20 cellular contexts compared by ENCODE assay signal in genomic region chr22:50056214-50056972, GRCh38. TPM values are rescaled to one million over a fixed set of nuclear protein-coding genes. Genes with fewer than 3 reads are reported as not detected.
DNase-seq lines count a peak whose midpoint lies in the region; ATAC-seq and TF ChIP-seq lines count a peak whose summit lies in the region.
"Had no signal": no experiment of that assay in that cellular context is flagged by ENCODE, and none has a peak within 500 bp of the region (broad histone marks: within the 10 kb centered on the region; RNA-seq: fewer than 3 reads in every experiment).

No MANE protein-coding gene starts in this region.

- H3K27me3 ChIP-seq in H7 (ENCODE audit: control insufficient read depth, insufficient read depth, low read length) = peaks cover 17% of the 10 kb centered on the region
- peaks cover 20% of the 10 kb centered on the region for H3K27me3 ChIP-seq in endodermal cell (ENCODE audit: control insufficient read depth, insufficient read depth, low read length, poor library complexity, severe bottlenecking)

- DNase-seq in GM10248 (ENCODE audit: extremely low spot score) = peak; percentile 52
- peak; percentile 72 for DNase-seq in H7
- DNase-seq in endodermal cell = peak; percentile 34
- DNase-seq in activated T-cell treated with anti-CD3 and anti-CD28 coated beads for 4 hours = no peak
- no peak for DNase-seq in activated CD4-positive, alpha-beta T cell treated with anti-CD3 and anti-CD28 coated beads for 48 hours
- DNase-seq in NCI-H2029 (lab: John Stamatoyannopoulos, UW) = no peak
- DNase-seq: ACHN; Calu3; CD4-positive, alpha-beta memory T cell; DMS53; NCI-H1436; NCI-H2081; NCI-H510A treated with DMSO at 0.1 percent for 48 hours; NCI-H82 had no signal

- peaks cover 15% of the 10 kb centered on the region for H3K27me3 Mint-ChIP-seq in endodermal cell (ENCODE audit: insufficient read depth)
- H3K27me3 Mint-ChIP-seq in stimulated activated memory B cell treated with anti-CD40 and anti-IgM and Interleukin-4, amounts not matched to agents 10 μg/mL and 1 μg/mL and 100 μg/mL, for 72 hours = peaks cover 94% of the 10 kb centered on the region

- peaks cover 5% of the 10 kb centered on the region for H3K9me3 Mint-ChIP-seq in endodermal cell
- H3K9me3 Mint-ChIP-seq in stimulated activated memory B cell treated with anti-CD40 and anti-IgM and Interleukin-4, amounts not matched to agents 10 μg/mL and 1 μg/mL and 100 μg/mL, for 72 hours = peaks cover 4% of the 10 kb centered on the region

- CTCF ChIA-PET in GM10248 (lab: Yijun Ruan, JAX) = interaction anchor here (1.0 kb wide), 1 partner anchor 126 kb away, joined by 3 read pairs; no protein-coding TSS in a partner anchor

- H3K36me3 ChIP-seq in H7 (replicated peaks; ENCODE audit: control insufficient read depth, insufficient read depth, low read length) (no peaks in the 10 kb centered on the region), endodermal cell (ENCODE audit: control insufficient read depth, insufficient read depth, low read length) (no peaks in the 10 kb centered on the region)
- H3K36me3 ChIP-seq: HAP-1 had no signal

- H3K4me3 ChIP-seq in H7 (ENCODE audit: insufficient read depth, low read depth, low read length) = no peak overlapping the region
- H3K4me3 ChIP-seq in endodermal cell (ENCODE audit: low read length) = no peak overlapping the region
- H3K4me3 ChIP-seq: HAP-1, K562, SK-N-MC had no signal

- POLR2A ChIA-PET in GM10248 (lab: Yijun Ruan, JAX) = no interaction called here

- no peak overlapping the region for H3K4me3 Mint-ChIP-seq in endodermal cell
- peak overlapping the region; percentile 14 for H3K4me3 Mint-ChIP-seq in stimulated activated memory B cell treated with anti-CD40 and anti-IgM and Interleukin-4, amounts not matched to agents 10 μg/mL and 1 μg/mL and 100 μg/mL, for 72 hours
- H3K4me3 Mint-ChIP-seq: CD4-positive, alpha-beta memory T cell had no signal

- H3K27ac ChIP-seq in endodermal cell (ENCODE audit: low read depth, low read length) = no peak overlapping the region
- H3K27ac ChIP-seq: HL-60, SK-N-MC had no signal

- 90 to 91% methylated on average over 23 to 33 of the region's 34 CpGs for WGBS in endodermal cell (ENCODE audit: insufficient coverage in 1 of 2, insufficient read length in 1 of 2), 2 experiments

- no peaks in the 10 kb centered on the region for H3K9me3 ChIP-seq in endodermal cell (ENCODE audit: control insufficient read depth, low read length)

- H3K4me1 Mint-ChIP-seq in endodermal cell = peaks cover 12% of the 10 kb centered on the region
- peaks cover 39% of the 10 kb centered on the region for H3K4me1 Mint-ChIP-seq in stimulated activated memory B cell treated with anti-CD40 and anti-IgM and Interleukin-4, amounts not matched to agents 10 μg/mL and 1 μg/mL and 100 μg/mL, for 72 hours
- H3K4me1 Mint-ChIP-seq: CD4-positive, alpha-beta memory T cell had no signal

- H3K36me3 Mint-ChIP-seq in endodermal cell (ENCODE audit: low read depth) = no peaks in the 10 kb centered on the region
- H3K36me3 Mint-ChIP-seq in stimulated activated memory B cell treated with anti-CD40 and anti-IgM and Interleukin-4, amounts not matched to agents 10 μg/mL and 1 μg/mL and 100 μg/mL, for 72 hours = no peaks in the 10 kb centered on the region

- no peak overlapping the region for H3K27ac Mint-ChIP-seq in endodermal cell
- H3K27ac Mint-ChIP-seq in stimulated activated memory B cell treated with anti-CD40 and anti-IgM and Interleukin-4, amounts not matched to agents 10 μg/mL and 1 μg/mL and 100 μg/mL, for 72 hours = no peak overlapping the region
- H3K27ac Mint-ChIP-seq: CD4-positive, alpha-beta memory T cell had no signal

- ATAC-seq in stimulated activated memory B cell treated with anti-CD40 and anti-IgM and Interleukin-4, amounts not matched to agents 10 μg/mL and 1 μg/mL and 100 μg/mL, for 72 hours = peak; percentile 36
- ATAC-seq: K562, Panc1 had no signal

- TF ChIP-seq CTCF in GM10248 (IDR thresholded peaks at IDR 0.05; ENCODE audit: control extremely low read depth, extremely low read depth, low read depth, missing control alignments) (no peak), endodermal cell (conservative IDR thresholded peaks at IDR 0.05) (no peak)

- no peak overlapping the region for H3K9ac ChIP-seq in endodermal cell (ENCODE audit: extremely low read depth, low read length, poor library complexity, severe bottlenecking)

- peaks cover 4% of the 10 kb centered on the region for H3K4me1 ChIP-seq in endodermal cell (ENCODE audit: control insufficient read depth, insufficient read depth, low read length)
- H3K4me1 ChIP-seq: HAP-1 had no signal

RNA-seq across cellular contexts. Expression of gene TTLL8, which starts 1.7 kb away (rescaled TPM):
- not detected in 2 replicates for total RNA-seq in H7 (2014; rRNA removed; shearing (Covaris generic))
- total RNA-seq in endodermal cell = under 1 TPM in 1 of 2 donors, not detected in 1; 0.20 TPM
- 0.11 TPM for polyA plus RNA-seq in endodermal cell (2013, experiment 1 of 2)
- not detected for polyA plus RNA-seq in endodermal cell (2013, experiment 2 of 2)
- total RNA-seq: Calu3; CD4-positive, alpha-beta memory T cell; K562 had no signal
- polyA plus RNA-seq: CD4-positive, alpha-beta memory T cell; K562 had no signal

RNA-seq across cellular contexts. Expression of gene MLC1, which starts 28.8 kb away (rescaled TPM):
- 0.14 TPM in 1 of 2 replicates, not detected in the other for total RNA-seq in H7 (2014; rRNA removed; shearing (Covaris generic))
- total RNA-seq in endodermal cell = under 1 TPM in 1 of 2 donors, not detected in 1; 0.18 TPM
- 1.8 TPM for polyA plus RNA-seq in endodermal cell (2013, experiment 1 of 2)
- 2.2 TPM for polyA plus RNA-seq in endodermal cell (2013, experiment 2 of 2)
- total RNA-seq: Calu3; CD4-positive, alpha-beta memory T cell had no signal

RNA-seq across cellular contexts. Expression of gene MOV10L1, which starts 33.4 kb away (rescaled TPM):
- total RNA-seq in H7 (2014; rRNA removed; shearing (Covaris generic)) = not detected in 2 replicates
- under 1 TPM in 1 of 2 donors, not detected in 1; 0.31 TPM for total RNA-seq in endodermal cell
- 0.14 TPM for polyA plus RNA-seq in endodermal cell (2013, experiment 1 of 2)
- polyA plus RNA-seq in endodermal cell (2013, experiment 2 of 2) = not detected
- total RNA-seq: Calu3; CD4-positive, alpha-beta memory T cell had no signal
- polyA plus RNA-seq: CD4-positive, alpha-beta memory T cell had no signal

RNA-seq across cellular contexts. Expression of gene IL17REL, which starts 43.8 kb away (rescaled TPM):
- total RNA-seq in H7 (2014; rRNA removed; shearing (Covaris generic)) = 0.04 TPM in 1 of 2 replicates, not detected in the other
- under 1 TPM in 1 of 2 donors, not detected in 1; 0.15 TPM for total RNA-seq in endodermal cell
- polyA plus RNA-seq in endodermal cell (2013, experiment 1 of 2) = not detected
- 0.12 TPM for polyA plus RNA-seq in endodermal cell (2013, experiment 2 of 2)
- total RNA-seq: Calu3; CD4-positive, alpha-beta memory T cell had no signal
- polyA plus RNA-seq: CD4-positive, alpha-beta memory T cell had no signal

Comparison
In these comparisons a context has a peak if more than half of its experiments do, and no peak if none do; other contexts are left out.
1. DNase-seq: peak in GM10248 (single experiment), H7 (single experiment) and endodermal cell (single experiment); none in activated T-cell treated with anti-CD3 and anti-CD28 coated beads for 4 hours (single experiment), activated CD4-positive, alpha-beta T cell treated with anti-CD3 and anti-CD28 coated beads for 48 hours (single experiment) and NCI-H2029 (single experiment).